21 cellular contexts compared by ENCODE assay signal in the genomic region with DNA sequence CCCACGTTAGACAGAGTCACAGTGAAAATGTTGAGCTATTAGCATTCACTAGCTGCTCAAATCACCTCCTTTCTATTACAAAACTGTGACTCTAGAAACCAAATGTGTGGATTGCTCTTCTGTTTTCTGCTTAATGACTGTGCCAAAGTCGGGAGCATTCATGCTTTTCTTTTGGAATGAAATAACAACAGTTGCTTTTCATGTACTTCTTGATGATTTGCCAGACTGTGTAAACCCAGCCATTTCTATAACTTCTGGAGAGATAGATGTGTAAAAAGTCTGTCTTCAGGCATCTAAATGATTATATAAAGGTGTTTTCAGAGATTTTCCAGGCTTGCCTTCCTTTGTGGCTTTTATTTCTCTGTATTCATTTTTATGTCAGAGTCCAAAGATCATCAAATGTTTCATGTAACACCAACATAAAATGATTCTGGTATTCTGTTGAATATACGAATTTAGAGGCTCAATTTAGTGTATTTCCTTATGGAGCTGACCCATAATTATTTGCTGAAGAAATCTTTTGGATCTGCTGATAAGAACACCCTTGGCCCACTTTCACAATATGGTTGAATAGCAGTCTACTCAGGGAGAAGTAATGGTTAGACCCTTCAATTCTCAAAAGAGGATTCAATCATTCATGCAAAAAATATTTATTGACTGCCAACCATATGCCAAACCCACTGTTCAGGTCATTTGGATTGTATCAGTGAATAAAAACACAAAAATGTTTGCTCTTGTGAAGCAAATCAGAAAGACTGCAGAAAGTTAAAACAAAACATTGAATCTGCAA.
"Had no signal": no experiment of that assay in that cellular context is flagged by ENCODE, and none has a peak within 500 bp of the region (broad histone marks: within the 10 kb centered on the region; RNA-seq: fewer than 3 reads in every experiment).

No MANE protein-coding gene starts in this region.

- H3K4me3 ChIP-seq: ovary, testis, upper lobe of left lung had no signal

- H3K36me3 ChIP-seq: brain microvascular endothelial cell, ovary, upper lobe of left lung had no signal

- H3K9me3 ChIP-seq: ovary, testis, upper lobe of left lung had no signal

- H3K27ac ChIP-seq: brain microvascular endothelial cell, epithelial cell of prostate, ovary, testis, upper lobe of left lung had no signal

- ATAC-seq: activated CD8-positive, alpha-beta T cell treated with anti-CD3 and anti-CD28 coated beads, Interleukin-2, amount 10 ng/mL, durations not matched to agents 7 days and 5 days; activated T-cell treated with anti-CD3 and anti-CD28 coated beads, Interleukin-2, amount 50 U/mL, for 72 hours; effector memory CD8-positive, alpha-beta T cell; stimulated activated naive CD8-positive, alpha-beta T cell treated with anti-CD3 and anti-CD28 coated beads, Interleukin-15, amount 100 ng/mL, for 72 hours; T-helper 17 cell; WTC11 had no signal

- H3K4me1 ChIP-seq: testis, upper lobe of left lung had no signal

- H3K27me3 ChIP-seq: brain microvascular endothelial cell, ovary, testis, upper lobe of left lung had no signal

- DNase-seq: activated CD4-positive, alpha-beta T cell treated with anti-CD3 and anti-CD28 coated beads for 48 hours; activated CD8-positive, alpha-beta memory T cell treated with anti-CD3 and anti-CD28 coated beads, Interleukin-2, amount 50 U/mL, for 4 hours; activated CD8-positive, alpha-beta T cell treated with anti-CD3 and anti-CD28 coated beads, Interleukin-2, amount 10 ng/mL, durations not matched to agents 7 days and 5 days; activated gamma-delta T cell; activated naive CD8-positive, alpha-beta T cell treated with anti-CD3 and anti-CD28 coated beads, Interleukin-2, amount 10 ng/mL, durations not matched to agents 7 days and 5 days; activated T-cell treated with anti-CD3 and anti-CD28 coated beads, Interleukin-2, amount 50 U/mL, for 72 hours; brain microvascular endothelial cell; dermis blood vessel endothelial cell; effector memory CD8-positive, alpha-beta T cell; foreskin melanocyte; head of caudate nucleus; immature natural killer cell; midbrain; ovary; stimulated activated CD4-positive, alpha-beta T cell treated with anti-CD3 and anti-CD28 coated beads, Interleukin-1b, Interleukin-23, amount 100 ng/mL, for 48 hours; stimulated activated naive CD8-positive, alpha-beta T cell treated with anti-CD3 and anti-CD28 coated beads, Interleukin-15, amount 100 ng/mL, for 72 hours; T-helper 17 cell; testis; upper lobe of left lung had no signal
